In genomic region chr1:93874025-93874651, GRCh38 we compare ENCODE assay signal across 8 cellular contexts. TPM values are rescaled to one million over a fixed set of nuclear protein-coding genes. Genes with fewer than 3 reads are reported as not detected.
DNase-seq lines count a peak whose midpoint lies in the region; ATAC-seq, FAIRE-seq and TF ChIP-seq lines count a peak whose summit lies in the region.

No MANE protein-coding gene starts in this region.

- TF ChIP-seq CTCF in GM13976 (IDR thresholded peaks at IDR 0.05; ENCODE audit: borderline replicate concordance, control extremely low read depth, extremely low read depth, insufficient read depth, missing control alignments) (peak; percentile 36), RWPE2 (IDR thresholded peaks at IDR 0.05; ENCODE audit: poor library complexity, severe bottlenecking) (peak; percentile 84), pancreas (IDR thresholded peaks at IDR 0.05) (peak in 1 of 4 donors; percentile 32)

- in situ Hi-C loops in GM13976 (cut with MboI; ENCODE audit: low sequenced_read_pairs, unreplicated experiment) = no loop called here

- intact Hi-C loops in pancreas (cut with DNase I) = no loop called here

- H3K4me3 ChIP-seq in RWPE2 (ENCODE audit: severe bottlenecking) (no peak overlapping the region), pancreas (no peak overlapping the region)

- H3K27ac Mint-ChIP-seq in stimulated activated naive CD8-positive, alpha-beta T cell treated with anti-CD3 and anti-CD28 coated beads, Interleukin-15, amount 100 ng/mL, for 72 hours = no peak overlapping the region

- no peak overlapping the region for H3K27ac ChIP-seq in RWPE2 (ENCODE audit: poor library complexity, severe bottlenecking)
- no peak overlapping the region for H3K27ac ChIP-seq in pancreas

- DNase-seq in AML-193 (lab: John Stamatoyannopoulos, UW) (peak; percentile 30 to 41), GM13976 (ENCODE audit: low spot score) (no peak), RWPE2 (ENCODE audit: low spot score) (no peak), fibroblast of gingiva (ENCODE audit: low read depth) (peak; percentile 34), pancreas (no peak), COLO829 (ENCODE audit: low spot score) (no peak), cerebellar nuclear complex (lab: John Stamatoyannopoulos, UW) (no peak)
- no peak for DNase-seq in stimulated activated naive CD8-positive, alpha-beta T cell treated with anti-CD3 and anti-CD28 coated beads, Interleukin-15, amount 100 ng/mL, for 72 hours

- WGBS in pancreas, 2 donors = 66 to 69% methylated on average over 3 of the region's 3 CpGs

- peaks cover 37% of the 10 kb centered on the region for H3K4me1 Mint-ChIP-seq in stimulated activated naive CD8-positive, alpha-beta T cell treated with anti-CD3 and anti-CD28 coated beads, Interleukin-15, amount 100 ng/mL, for 72 hours

- FAIRE-seq in pancreas (lab: Jason Lieb, UNC) = no peak

- peak; percentile 44; the same call in 2 of the 3 replicates for ATAC-seq in RWPE2 (ENCODE audit: low read depth)
- ATAC-seq in stimulated activated naive CD8-positive, alpha-beta T cell treated with anti-CD3 and anti-CD28 coated beads, Interleukin-15, amount 100 ng/mL, for 72 hours = peak; percentile 27
- no peak for ATAC-seq in pancreas

- no peaks in the 10 kb centered on the region for H3K9me3 ChIP-seq in RWPE2 (ENCODE audit: severe bottlenecking)
- H3K9me3 ChIP-seq in pancreas = no peaks in the 10 kb centered on the region

- H3K4me1 ChIP-seq in RWPE2 (ENCODE audit: insufficient read depth, poor library complexity, severe bottlenecking) (peaks cover 11% of the 10 kb centered on the region), pancreas (peaks cover 0 to 21% (median 10%) of the 10 kb centered on the region in 3 donors)

- no peak overlapping the region for H3K4me3 Mint-ChIP-seq in stimulated activated naive CD8-positive, alpha-beta T cell treated with anti-CD3 and anti-CD28 coated beads, Interleukin-15, amount 100 ng/mL, for 72 hours

- no peaks in the 10 kb centered on the region for H3K9me3 Mint-ChIP-seq in stimulated activated naive CD8-positive, alpha-beta T cell treated with anti-CD3 and anti-CD28 coated beads, Interleukin-15, amount 100 ng/mL, for 72 hours

- H3K27me3 Mint-ChIP-seq in stimulated activated naive CD8-positive, alpha-beta T cell treated with anti-CD3 and anti-CD28 coated beads, Interleukin-15, amount 100 ng/mL, for 72 hours = no peaks in the 10 kb centered on the region

- H3K27me3 ChIP-seq in RWPE2 (ENCODE audit: insufficient read depth, poor library complexity, severe bottlenecking) = no peaks in the 10 kb centered on the region
- no peaks in the 10 kb centered on the region for H3K27me3 ChIP-seq in pancreas

- peaks cover 85% of the 10 kb centered on the region for H3K36me3 ChIP-seq in RWPE2 (ENCODE audit: low read depth)
- peaks cover 0 to 52% (median 36%) of the 10 kb centered on the region in 3 donors for H3K36me3 ChIP-seq in pancreas

RNA-seq across cellular contexts. Expression of gene DNTTIP2, which starts 4.9 kb away (rescaled TPM):
- total RNA-seq in pancreas = 10 to 100 TPM; 15.7 to 24.3 (median 20.5) TPM
- 10 to 100 TPM; 26.4 to 39.2 TPM for polyA plus RNA-seq in pancreas

RNA-seq across cellular contexts. Expression of gene GCLM, which starts 35.1 kb away (rescaled TPM):
- 1 to 10 TPM; 3.9 to 9.6 (median 6.7) TPM for total RNA-seq in pancreas
- 10 to 100 TPM in 1 of 2 donors, 1 to 10 TPM in 1; 2.1 to 10.4 TPM for polyA plus RNA-seq in pancreas

Comparison
In these comparisons a context has a peak if more than half of its experiments do, and no peak if none do; other contexts are left out.
1. DNase-seq: peak in AML-193 (2 of 2) and fibroblast of gingiva (single experiment); none in GM13976 (single experiment), RWPE2 (single experiment), stimulated activated naive CD8-positive, alpha-beta T cell treated with anti-CD3 and anti-CD28 coated beads, Interleukin-15, amount 100 ng/mL, for 72 hours (0 of 2), pancreas (0 of 6), COLO829 (single experiment) and cerebellar nuclear complex (0 of 2).
2. ATAC-seq: peak in RWPE2 (single experiment) and stimulated activated naive CD8-positive, alpha-beta T cell treated with anti-CD3 and anti-CD28 coated beads, Interleukin-15, amount 100 ng/mL, for 72 hours (single experiment); none in pancreas (0 of 4).